ENCODE assay signal across 15 cellular contexts in genomic region chrX:133979641-133980230, GRCh38.
"Had no signal": no experiment of that assay in that cellular context is flagged by ENCODE, and none has a peak within 500 bp of the region (broad histone marks: within the 10 kb centered on the region; RNA-seq: fewer than 3 reads in every experiment).

No MANE protein-coding gene starts in this region.

- H3K36me3 ChIP-seq: ascending aorta, breast epithelium, esophagus squamous epithelium, tibial artery had no signal

- H3K36me3 Mint-ChIP-seq: naive thymus-derived CD4-positive, alpha-beta T cell had no signal

- H3K4me3 ChIP-seq: ascending aorta, breast epithelium, esophagus squamous epithelium, tibial artery had no signal

- H3K27ac Mint-ChIP-seq: activated CD4-positive, alpha-beta T cell treated with anti-CD3 and anti-CD28 coated beads, Interleukin-2, amount 10 ng/mL, durations not matched to agents 24 days and 14 days; activated CD8-positive, alpha-beta T cell treated with anti-CD3 and anti-CD28 coated beads for 36 hours; activated T-cell treated with anti-CD3 and anti-CD28 coated beads, Interleukin-2, amount 50 U/mL, for 24 hours; activated T-helper 2 cell treated with anti-CD3 and anti-CD28 coated beads, Interferon-gamma antibody, Interleukin-2, Interleukin-4, amounts not matched to agents 10 μg/mL and 5 μg/mL and 100 μg/mL, durations not matched to agents 14 hours and 24 hours and 36 hours; dendritic cell treated with granulocyte-macrophage colony-stimulating factor and Interleukin-4, amounts not matched to agents 40 ng/mL and 50 ng/mL, for 4 days; naive thymus-derived CD4-positive, alpha-beta T cell had no signal

- H3K4me3 Mint-ChIP-seq: activated CD4-positive, alpha-beta T cell treated with anti-CD3 and anti-CD28 coated beads, Interleukin-2, amount 10 ng/mL, durations not matched to agents 24 days and 14 days; activated CD8-positive, alpha-beta T cell treated with anti-CD3 and anti-CD28 coated beads for 36 hours; activated T-cell treated with anti-CD3 and anti-CD28 coated beads, Interleukin-2, amount 50 U/mL, for 24 hours; dendritic cell treated with granulocyte-macrophage colony-stimulating factor and Interleukin-4, amounts not matched to agents 40 ng/mL and 50 ng/mL, for 4 days; naive thymus-derived CD4-positive, alpha-beta T cell had no signal

- H3K9me3 ChIP-seq: ascending aorta, breast epithelium, esophagus squamous epithelium, tibial artery had no signal

- H3K27me3 ChIP-seq: ascending aorta, tibial artery had no signal

- DNase-seq: activated CD4-positive, alpha-beta T cell treated with anti-CD3 and anti-CD28 coated beads, Interleukin-2, amount 10 ng/mL, durations not matched to agents 24 days and 14 days; activated CD8-positive, alpha-beta T cell treated with anti-CD3 and anti-CD28 coated beads for 36 hours; activated naive CD4-positive, alpha-beta T cell treated with Interleukin-2 at 50 U/mL for 16 hours; activated T-cell treated with anti-CD3 and anti-CD28 coated beads, Interleukin-2, amount 50 U/mL, for 24 hours; effector CD8-positive, alpha-beta T cell; esophagus squamous epithelium; left ventricle myocardium superior; naive thymus-derived CD4-positive, alpha-beta T cell; posterior cingulate gyrus; stimulated activated naive CD4-positive, alpha-beta T cell; tibial artery had no signal

- H3K4me1 ChIP-seq: ascending aorta, breast epithelium had no signal

- H3K9me3 Mint-ChIP-seq: activated CD4-positive, alpha-beta T cell treated with anti-CD3 and anti-CD28 coated beads, Interleukin-2, amount 10 ng/mL, durations not matched to agents 24 days and 14 days; activated CD8-positive, alpha-beta T cell treated with anti-CD3 and anti-CD28 coated beads for 36 hours; activated T-cell treated with anti-CD3 and anti-CD28 coated beads, Interleukin-2, amount 50 U/mL, for 24 hours; activated T-helper 2 cell treated with anti-CD3 and anti-CD28 coated beads, Interferon-gamma antibody, Interleukin-2, Interleukin-4, amounts not matched to agents 10 μg/mL and 5 μg/mL and 100 μg/mL, durations not matched to agents 14 hours and 24 hours and 36 hours; dendritic cell treated with granulocyte-macrophage colony-stimulating factor and Interleukin-4, amounts not matched to agents 40 ng/mL and 50 ng/mL, for 4 days had no signal

- H3K4me1 Mint-ChIP-seq: activated CD4-positive, alpha-beta T cell treated with anti-CD3 and anti-CD28 coated beads, Interleukin-2, amount 10 ng/mL, durations not matched to agents 24 days and 14 days had no signal
